In genomic region chr5:50824109-50824508, GRCh38 we compare ENCODE assay signal across 22 cellular contexts.
A peak's percentile ranks its signal among the peaks of the same experiment; 100 is the strongest.
DNase-seq lines count a peak whose midpoint lies in the region; ATAC-seq and TF ChIP-seq lines count a peak whose summit lies in the region.
"Had no signal": no experiment of that assay in that cellular context is flagged by ENCODE, and none has a peak within 500 bp of the region (broad histone marks: within the 10 kb centered on the region; RNA-seq: fewer than 3 reads in every experiment).

No MANE protein-coding gene starts in this region.

- H3K27me3 ChIP-seq in CD8-positive, alpha-beta memory T cell (ENCODE audit: insufficient read depth, low read length, poor library complexity, severe bottlenecking), result no peaks in the 10 kb centered on the region
- no peaks in the 10 kb centered on the region for H3K27me3 ChIP-seq in ovary

- no peak for ATAC-seq in activated naive CD8-positive, alpha-beta T cell treated with anti-CD3 and anti-CD28 coated beads, Interleukin-2, amount 50 U/mL, for 24 hours
- no peak for ATAC-seq in natural killer cell
- ATAC-seq: HepG2 had no signal

- TF ChIP-seq CTCF in natural killer cell (IDR thresholded peaks at IDR 0.05) (no peak), ovary (IDR thresholded peaks at IDR 0.05) (no peak)

- H3K36me3 ChIP-seq in CD8-positive, alpha-beta memory T cell (ENCODE audit: insufficient read depth, low read length), result peaks cover 57% of the 10 kb centered on the region
- H3K36me3 ChIP-seq in ovary, result no peaks in the 10 kb centered on the region
- H3K36me3 ChIP-seq: BE2C had no signal

- H3K9me3 ChIP-seq in CD8-positive, alpha-beta memory T cell (ENCODE audit: low read length), result no peaks in the 10 kb centered on the region
- no peaks in the 10 kb centered on the region for H3K9me3 ChIP-seq in ovary
- H3K9me3 ChIP-seq: BE2C had no signal

- WGBS in ovary, 3 donors, result 94 to 99% (median 97%) methylated on average over 2 of the region's 2 CpGs

- H3K9me3 Mint-ChIP-seq in activated naive CD8-positive, alpha-beta T cell (ENCODE audit: low read depth), result no peaks in the 10 kb centered on the region
- no peaks in the 10 kb centered on the region for H3K9me3 Mint-ChIP-seq in activated naive CD8-positive, alpha-beta T cell treated with anti-CD3 and anti-CD28 coated beads, Interleukin-2, amount 50 U/mL, for 24 hours
- H3K9me3 Mint-ChIP-seq in CD8-positive, alpha-beta memory T cell, result no peaks in the 10 kb centered on the region
- no peaks in the 10 kb centered on the region for H3K9me3 Mint-ChIP-seq in activated naive CD8-positive, alpha-beta T cell treated with anti-CD3 and anti-CD28 coated beads for 36 hours
- H3K9me3 Mint-ChIP-seq in natural killer cell, result no peaks in the 10 kb centered on the region

- POLR2A ChIA-PET in CD8-positive, alpha-beta memory T cell (lab: Charles Lee), result no interaction called here

- no peaks in the 10 kb centered on the region for H3K4me1 ChIP-seq in CD8-positive, alpha-beta memory T cell (ENCODE audit: insufficient read depth, low read length)
- no peaks in the 10 kb centered on the region for H3K4me1 ChIP-seq in ovary (ENCODE audit: insufficient read depth)
- H3K4me1 ChIP-seq: BE2C had no signal

- H3K27ac ChIP-seq in CD8-positive, alpha-beta memory T cell (ENCODE audit: low read depth, low read length), result no peak overlapping the region
- no peak overlapping the region for H3K27ac ChIP-seq in ovary
- H3K27ac ChIP-seq: PC-9, SK-N-MC had no signal

- intact Hi-C loops in natural killer cell (cut with micrococcal nuclease), result no loop called here
- intact Hi-C loops in ovary (cut with DNase I), result no loop called here

- H3K27ac Mint-ChIP-seq in activated naive CD8-positive, alpha-beta T cell, result peak overlapping the region; percentile 58
- no peak overlapping the region for H3K27ac Mint-ChIP-seq in activated naive CD8-positive, alpha-beta T cell treated with anti-CD3 and anti-CD28 coated beads, Interleukin-2, amount 50 U/mL, for 24 hours
- H3K27ac Mint-ChIP-seq in CD8-positive, alpha-beta memory T cell, result peak overlapping the region in 6 of 8 donors; percentile 4 to 82 (median 66)
- peak overlapping the region; percentile 36 for H3K27ac Mint-ChIP-seq in activated naive CD8-positive, alpha-beta T cell treated with anti-CD3 and anti-CD28 coated beads for 36 hours
- peak overlapping the region; percentile 32 to 50 for H3K27ac Mint-ChIP-seq in natural killer cell

- CTCF ChIA-PET in CD8-positive, alpha-beta memory T cell (lab: Charles Lee), result no interaction called here

- H3K4me1 Mint-ChIP-seq in activated naive CD8-positive, alpha-beta T cell (ENCODE audit: low read depth), result no peaks in the 10 kb centered on the region
- H3K4me1 Mint-ChIP-seq in activated naive CD8-positive, alpha-beta T cell treated with anti-CD3 and anti-CD28 coated beads, Interleukin-2, amount 50 U/mL, for 24 hours, result peaks cover 3% of the 10 kb centered on the region
- peaks cover 20 to 40% (median 38%) of the 10 kb centered on the region in 3 donors for H3K4me1 Mint-ChIP-seq in CD8-positive, alpha-beta memory T cell
- peaks cover 11% of the 10 kb centered on the region for H3K4me1 Mint-ChIP-seq in activated naive CD8-positive, alpha-beta T cell treated with anti-CD3 and anti-CD28 coated beads for 36 hours
- peaks cover 49 to 51% of the 10 kb centered on the region in 2 donors for H3K4me1 Mint-ChIP-seq in natural killer cell

- H3K27me3 Mint-ChIP-seq in activated naive CD8-positive, alpha-beta T cell, result no peaks in the 10 kb centered on the region
- H3K27me3 Mint-ChIP-seq in activated naive CD8-positive, alpha-beta T cell treated with anti-CD3 and anti-CD28 coated beads, Interleukin-2, amount 50 U/mL, for 24 hours, result no peaks in the 10 kb centered on the region
- H3K27me3 Mint-ChIP-seq in CD8-positive, alpha-beta memory T cell, result no peaks in the 10 kb centered on the region
- no peaks in the 10 kb centered on the region for H3K27me3 Mint-ChIP-seq in activated naive CD8-positive, alpha-beta T cell treated with anti-CD3 and anti-CD28 coated beads for 36 hours
- H3K27me3 Mint-ChIP-seq in natural killer cell (ENCODE audit: low read depth in 2 of 2), result no peaks in the 10 kb centered on the region

- TF ChIP-seq POLR2A in ovary (IDR thresholded peaks at IDR 0.05), result no peak

- peaks cover 16% of the 10 kb centered on the region for H3K36me3 Mint-ChIP-seq in activated naive CD8-positive, alpha-beta T cell
- peaks cover 45% of the 10 kb centered on the region for H3K36me3 Mint-ChIP-seq in activated naive CD8-positive, alpha-beta T cell treated with anti-CD3 and anti-CD28 coated beads, Interleukin-2, amount 50 U/mL, for 24 hours (ENCODE audit: low read depth)
- H3K36me3 Mint-ChIP-seq in CD8-positive, alpha-beta memory T cell, result peaks cover 20 to 91% (median 39%) of the 10 kb centered on the region in 3 donors
- peaks cover 22% of the 10 kb centered on the region for H3K36me3 Mint-ChIP-seq in activated naive CD8-positive, alpha-beta T cell treated with anti-CD3 and anti-CD28 coated beads for 36 hours
- peaks cover 46% of the 10 kb centered on the region for H3K36me3 Mint-ChIP-seq in natural killer cell

- no peak overlapping the region for H3K4me3 ChIP-seq in CD8-positive, alpha-beta memory T cell (ENCODE audit: low read length)
- no peak overlapping the region for H3K4me3 ChIP-seq in ovary
- H3K4me3 ChIP-seq: PC-9, SK-N-MC had no signal

- no peak for TF ChIP-seq EP300 in ovary (IDR thresholded peaks at IDR 0.05)

- DNase-seq in activated naive CD8-positive, alpha-beta T cell treated with anti-CD3 and anti-CD28 coated beads, Interleukin-2, amount 50 U/mL, for 24 hours, result no peak
- no peak for DNase-seq in CD8-positive, alpha-beta memory T cell
- DNase-seq in activated naive CD8-positive, alpha-beta T cell treated with anti-CD3 and anti-CD28 coated beads for 36 hours, result no peak
- DNase-seq in natural killer cell (no peak), ovary (no peak), HuH-7 (ENCODE audit: low spot score) (no peak), NCI-H82 treated with DMSO at 0.1 percent for 48 hours (lab: John Stamatoyannopoulos, UW; ENCODE audit: unreplicated experiment) (no peak)
- DNase-seq: BE2C, Calu3, DMS153, KBM-7, NCI-H1092, NCI-H146, NCI-H2029, NCI-H2227 treated with DMSO at 0.1 percent for 48 hours, NCI-H510A, PC-9, RPMI8226, SHP77 treated with DMSO at 0.1 percent for 48 hours had no signal

- no peak overlapping the region for H3K4me3 Mint-ChIP-seq in activated naive CD8-positive, alpha-beta T cell
- no peak overlapping the region for H3K4me3 Mint-ChIP-seq in activated naive CD8-positive, alpha-beta T cell treated with anti-CD3 and anti-CD28 coated beads, Interleukin-2, amount 50 U/mL, for 24 hours
- H3K4me3 Mint-ChIP-seq in CD8-positive, alpha-beta memory T cell, result no peak overlapping the region
- no peak overlapping the region for H3K4me3 Mint-ChIP-seq in activated naive CD8-positive, alpha-beta T cell treated with anti-CD3 and anti-CD28 coated beads for 36 hours
- H3K4me3 Mint-ChIP-seq in natural killer cell, result no peak overlapping the region
